1 cellular context compared by ENCODE assay signal in genomic region chr9:19583890-19584289, GRCh38.
TF ChIP-seq lines count a peak whose summit lies in the region.

No MANE protein-coding gene starts in this region.

TF ChIP-seq in HCT116, 20 proteins besides CTCF, POLR2A, EP300 and RAD21 (continued from another document):
- TF ChIP-seq REST (IDR thresholded peaks at IDR 0.05; ENCODE audit: low read depth) (no peak), MAX (IDR thresholded peaks at IDR 0.05) (no peak), SP1 (IDR thresholded peaks at IDR 0.05; ENCODE audit: low read depth) (no peak), CEBPB (IDR thresholded peaks at IDR 0.05; ENCODE audit: low read depth) (no peak), YY1 (IDR thresholded peaks at IDR 0.05; ENCODE audit: extremely low read depth, insufficient replicate concordance, low read depth, low read length) (no peak), POLR2AphosphoS5 (IDR thresholded peaks at IDR 0.05; ENCODE audit: low read depth, low read length) (no peak), FOSL1 (IDR thresholded peaks at IDR 0.05; ENCODE audit: low read depth) (no peak), CBX3 (IDR thresholded peaks at IDR 0.05; ENCODE audit: low read depth) (no peak), EZH2 (IDR thresholded peaks at IDR 0.05) (no peak), TCF7L2 (IDR thresholded peaks at IDR 0.05; ENCODE audit: borderline replicate concordance, extremely low read depth, insufficient read depth, insufficient read length) (no peak), SIN3A (IDR thresholded peaks at IDR 0.05; ENCODE audit: low read depth) (no peak)
